8 cellular contexts compared by ENCODE assay signal in the genomic region with DNA sequence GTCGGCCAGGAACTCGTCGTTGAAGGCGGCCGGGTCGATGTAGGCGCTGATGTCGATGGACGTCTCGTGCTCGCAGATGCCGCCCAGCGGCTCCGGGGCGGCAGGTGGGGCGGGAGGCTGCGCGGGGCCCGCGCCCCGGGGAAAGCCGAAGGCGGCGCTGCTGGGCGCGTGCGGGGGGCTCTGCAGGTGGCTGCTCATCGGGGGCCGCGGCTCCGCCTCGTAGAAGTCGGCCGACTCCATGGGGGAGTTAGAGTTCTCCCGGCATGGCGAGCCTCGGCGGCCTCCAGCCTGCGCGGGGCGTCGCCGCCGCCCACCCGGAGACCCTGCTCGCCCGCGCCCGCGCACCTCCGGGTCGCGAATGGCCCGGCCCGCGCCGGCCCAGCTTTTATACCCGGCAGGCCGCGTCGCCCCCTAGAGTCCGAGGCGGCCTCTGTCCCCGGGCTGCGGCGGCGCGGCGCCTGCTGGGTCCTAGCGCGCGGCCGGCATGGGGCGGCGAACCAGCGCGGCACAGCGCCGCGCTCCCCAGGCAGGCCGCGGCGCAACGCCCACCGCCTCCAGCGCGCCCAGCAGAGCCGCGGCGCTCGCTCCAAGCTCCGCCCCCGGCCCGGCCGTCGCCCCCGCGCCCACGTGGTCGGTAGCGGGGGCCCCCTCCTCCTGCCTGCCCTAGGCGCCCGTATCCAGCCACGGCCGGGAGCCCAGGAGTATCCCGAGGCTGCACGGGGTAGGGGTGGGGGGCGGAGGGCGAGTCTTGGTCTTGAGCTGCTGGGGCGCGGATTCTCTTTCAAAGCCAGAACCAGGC. TPM values are rescaled to one million over a fixed set of nuclear protein-coding genes. Genes with fewer than 3 reads are reported as not detected.
A peak's percentile ranks its signal among the peaks of the same experiment; 100 is the strongest.
DNase-seq lines count a peak whose midpoint lies in the region; ATAC-seq and TF ChIP-seq lines count a peak whose summit lies in the region.

TSS of gene CEBPA (minus strand) at position 360 of the 799 bp plus-strand sequence. CDS start at position 240, 120 bp downstream.

- no peaks in the 10 kb centered on the region for H3K36me3 ChIP-seq in OCI-LY1 (ENCODE audit: insufficient read depth, low read length)
- no peaks in the 10 kb centered on the region for H3K36me3 ChIP-seq in stomach

- H2AFZ ChIP-seq in OCI-LY1 (ENCODE audit: low read length) = no peak within 1 kb of the TSS

- intact Hi-C loops in stomach (cut with DNase I; ENCODE audit: low total_unique reads) = no loop called here

- H3K4me3 Mint-ChIP-seq in naive thymus-derived CD8-positive, alpha-beta T cell = peak within 1 kb of the TSS in 9 of 10 donors; percentile 40 to 84 (median 60)

- no peak for TF ChIP-seq POLR2A in stomach (IDR thresholded peaks at IDR 0.05)

- H3K79me2 ChIP-seq in OCI-LY1 (ENCODE audit: insufficient read depth, low read length) = no peaks in the 10 kb centered on the region

- H3K4me1 Mint-ChIP-seq in naive thymus-derived CD8-positive, alpha-beta T cell = peaks cover 0 to 14% (median 6%) of the 10 kb centered on the region in 4 donors

- POLR2A ChIA-PET in naive thymus-derived CD8-positive, alpha-beta T cell (lab: Charles Lee) = interaction anchor here (1.4 kb wide), 1 partner anchor 72 kb away, joined by 3 read pairs; no protein-coding TSS in a partner anchor

- TF ChIP-seq EP300 in stomach (IDR thresholded peaks at IDR 0.05) = no peak

- H3K9ac ChIP-seq in OCI-LY1 (ENCODE audit: low read length) = no peak within 1 kb of the TSS

- no peak within 1 kb of the TSS for H3K27ac ChIP-seq in OCI-LY1 (ENCODE audit: low read depth, low read length, poor library complexity, severe bottlenecking)
- peak within 1 kb of the TSS; percentile 86 to 95 (median 91) for H3K27ac ChIP-seq in stomach

- no peaks in the 10 kb centered on the region for H3F3A ChIP-seq in OCI-LY1 (ENCODE audit: insufficient read depth, low read length)

- H3K27me3 ChIP-seq in OCI-LY1 (ENCODE audit: insufficient read depth, low read length) (peaks cover 3% of the 10 kb centered on the region; the same call in 1 of the 2 replicates), stomach (peaks cover 0 to 31% (median 0%) of the 10 kb centered on the region in 3 donors)

- H3K4me2 ChIP-seq in OCI-LY1 (ENCODE audit: low read length) = no peak within 1 kb of the TSS

- H3K4me3 ChIP-seq in OCI-LY1 (ENCODE audit: low read depth, low read length, poor library complexity, severe bottlenecking) (no peak within 1 kb of the TSS), stomach (peak within 1 kb of the TSS; percentile 73 to 98 (median 86))

- ATAC-seq in GM19372 (IDR thresholded peaks at IDR 0.05; ENCODE audit: low read depth, unreplicated experiment) = peak; percentile 83
- ATAC-seq in HG03565 (IDR thresholded peaks at IDR 0.05; ENCODE audit: unreplicated experiment) = peak; percentile 80
- ATAC-seq in naive thymus-derived CD8-positive, alpha-beta T cell = peak; percentile 83 to 87

- H3K9me3 ChIP-seq in OCI-LY1 (ENCODE audit: low read length) (no peaks in the 10 kb centered on the region), stomach (no peaks in the 10 kb centered on the region)

- H3K9me2 ChIP-seq in OCI-LY1 (ENCODE audit: low read depth, low read length) = no peaks in the 10 kb centered on the region

- TF ChIP-seq CTCF in OCI-LY1 (IDR thresholded peaks at IDR 0.05; ENCODE audit: low read length) (0 out of 2 replicates have a peak, but pooled peaks have one; percentile 9), stomach (IDR thresholded peaks at IDR 0.05) (peak in 3 of 7 experiments; percentile 30 to 79 (median 51))

- H3K9me3 Mint-ChIP-seq in naive thymus-derived CD8-positive, alpha-beta T cell = no peaks in the 10 kb centered on the region

- H3K36me3 Mint-ChIP-seq in naive thymus-derived CD8-positive, alpha-beta T cell = no peaks in the 10 kb centered on the region

- no peak within 1 kb of the TSS for H3K27ac Mint-ChIP-seq in naive thymus-derived CD8-positive, alpha-beta T cell

- H4K20me1 ChIP-seq in OCI-LY1 (ENCODE audit: insufficient read depth, low read length) = no peaks in the 10 kb centered on the region

- H3K4me1 ChIP-seq in OCI-LY1 (ENCODE audit: insufficient read depth, low read length, severe bottlenecking) = no peaks in the 10 kb centered on the region
- peaks cover 49 to 90% (median 79%) of the 10 kb centered on the region in 4 donors for H3K4me1 ChIP-seq in stomach

- WGBS in stomach, 5 donors = 0 to 1% (median 0%) methylated on average over 4 to 111 of the region's 111 CpGs; no CpG with 5 or more reads in 1 of the 5 donors

- DNase-seq in CD1c-positive myeloid dendritic cell (ENCODE audit: extremely low spot score) (peak; percentile 96), activated T-helper 1 cell treated with Interleukin-2 at 50 U/mL for 16 hours (ENCODE audit: low read depth) (peak; percentile 35), fibroblast of peridontal ligament (ENCODE audit: extremely low read depth) (peak; percentile 50), stomach (peak; percentile 90)
- DNase-seq in naive thymus-derived CD8-positive, alpha-beta T cell = peak in 6 of 10 donors; percentile 16 to 45 (median 24)

- H3K27me3 Mint-ChIP-seq in naive thymus-derived CD8-positive, alpha-beta T cell = peaks cover 16 to 66% (median 39%) of the 10 kb centered on the region in 5 donors

RNA-seq across cellular contexts. Expression of gene CEBPA, which starts in this region (rescaled TPM):
- total RNA-seq in naive thymus-derived CD8-positive, alpha-beta T cell = under 1 TPM; 0.66 to 0.99 TPM
- 1 to 10 TPM in 1 of 3 donors, under 1 TPM in 1, not detected in 1; 0.08 to 1.3 TPM for polyA plus RNA-seq in naive thymus-derived CD8-positive, alpha-beta T cell
- 100 to 1,000 TPM in 1 of 5 donors, 10 to 100 TPM in 3, 1 to 10 TPM in 1; 9.9 to 167 (median 18.7) TPM for total RNA-seq in stomach
- 10 to 100 TPM; 14.6 to 22.6 (median 19.1) TPM for polyA plus RNA-seq in stomach

Comparison
In these comparisons a context has a peak if more than half of its experiments do, and no peak if none do; other contexts are left out.
1. RNA of gene CEBPA (total RNA-seq): 9.9 to 167 TPM in stomach; 0.66 to 0.99 TPM in naive thymus-derived CD8-positive, alpha-beta T cell; every median in the first group is over 4 times any median in the second.
2. RNA of gene CEBPA (polyA plus RNA-seq): 14.6 to 22.6 TPM in stomach; 0.08 to 1.3 TPM in naive thymus-derived CD8-positive, alpha-beta T cell; every median in the first group is over 4 times any median in the second.
3. DNase-seq: peak in every context shown above with its lines; median percentile 96 in CD1c-positive myeloid dendritic cell; 90 in stomach; 50 in fibroblast of peridontal ligament; 35 in activated T-helper 1 cell treated with Interleukin-2 at 50 U/mL for 16 hours; 24 in naive thymus-derived CD8-positive, alpha-beta T cell.
4. Peak in every context shown above with its lines, with median percentiles within 50 percentile points of each other: ATAC-seq.